Comparison of ENCODE assay signal across 8 cellular contexts in the genomic region with DNA sequence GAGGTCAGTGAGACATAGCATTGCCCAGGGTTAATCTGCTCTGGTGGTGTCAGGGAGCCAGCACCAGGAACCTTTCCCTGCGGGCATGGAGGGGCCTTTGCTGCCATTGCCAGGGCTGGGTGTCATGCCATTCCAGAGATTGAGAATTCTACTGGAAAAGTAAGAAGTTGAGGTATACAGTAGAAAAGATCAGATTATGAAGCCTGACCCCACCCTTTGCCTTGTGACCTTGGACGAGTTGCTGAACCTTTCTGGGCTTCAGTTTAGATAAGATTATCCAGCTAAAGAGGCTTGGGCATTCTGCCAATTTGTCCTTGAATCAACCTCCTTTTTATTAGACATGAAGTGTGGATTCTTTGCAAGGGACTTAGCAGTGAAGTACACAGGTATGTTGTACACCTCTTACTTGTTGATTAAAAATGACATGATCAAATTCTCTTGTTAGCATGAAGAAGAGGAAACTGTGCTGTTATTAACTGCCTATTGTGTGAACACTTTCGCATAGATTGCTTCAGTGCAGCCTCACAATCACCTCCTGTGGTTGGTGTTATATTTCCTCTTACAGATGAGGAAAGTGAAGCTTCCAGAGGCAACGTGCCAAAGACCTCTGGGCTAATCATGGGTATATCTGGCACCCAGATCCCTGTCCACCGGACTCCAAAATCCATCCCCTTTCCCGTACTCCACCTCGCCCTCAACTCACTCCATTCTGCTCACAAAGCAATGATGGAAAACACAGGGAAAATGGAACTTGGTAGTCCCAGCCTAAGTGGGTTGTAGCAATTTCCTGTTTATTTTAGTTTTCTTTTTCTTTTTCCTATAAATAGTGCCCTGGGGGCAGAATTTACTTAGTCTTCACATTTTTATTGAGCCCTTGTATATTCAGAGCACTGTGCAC.
DNase-seq lines count a peak whose midpoint lies in the region; ATAC-seq, FAIRE-seq and TF ChIP-seq lines count a peak whose summit lies in the region.
"Had no signal": no experiment of that assay in that cellular context is flagged by ENCODE, and none has a peak within 500 bp of the region (broad histone marks: within the 10 kb centered on the region; RNA-seq: fewer than 3 reads in every experiment).

No MANE protein-coding gene starts in this region.

- H3K4me1 ChIP-seq in neutrophil (ENCODE audit: control insufficient read depth in 1 of 2, insufficient read depth in 1 of 2, low read depth in 1 of 2, low read length in 1 of 2): peaks cover 32 to 34% of the 10 kb centered on the region in 2 experiments

- FAIRE-seq in GM12891 (lab: Jason Lieb, UNC): peak; percentile 77

- H3K36me3 ChIP-seq in neutrophil: no peaks in the 10 kb centered on the region

- no peaks in the 10 kb centered on the region for H3K9me3 ChIP-seq in neutrophil

- peaks cover 11% of the 10 kb centered on the region for H3K4me1 Mint-ChIP-seq in endothelial cell (ENCODE audit: unreplicated experiment)

- H3K4me3 ChIP-seq in astrocyte of the cerebellum (ENCODE audit: low read depth, low read length): no peak overlapping the region
- H3K4me3 ChIP-seq in neutrophil (ENCODE audit: low read depth in 1 of 2, low read length in 1 of 2): peak overlapping the region; percentile 37 to 51

- peak overlapping the region; percentile 76 for H3K27ac ChIP-seq in neutrophil

- ATAC-seq in GM18511 (IDR thresholded peaks at IDR 0.05; ENCODE audit: unreplicated experiment): no peak

- DNase-seq in GM12891 (ENCODE audit: insufficient read length, low spot score) (no peak), NCI-H146 (lab: John Stamatoyannopoulos, UW) (peak; percentile 86), astrocyte of the cerebellum (ENCODE audit: low read depth) (peak; percentile 16), endothelial cell (ENCODE audit: low spot score) (no peak), OCI-M2 (lab: John Stamatoyannopoulos, UW; ENCODE audit: unreplicated experiment) (no peak)

- peaks cover 27% of the 10 kb centered on the region for H3K27me3 ChIP-seq in neutrophil

- H3K36me3 Mint-ChIP-seq in endothelial cell (ENCODE audit: low read depth, unreplicated experiment): peaks cover 4% of the 10 kb centered on the region

- no peaks in the 10 kb centered on the region for H3K27me3 Mint-ChIP-seq in endothelial cell (ENCODE audit: unreplicated experiment)
- H3K27me3 Mint-ChIP-seq: activated naive CD8-positive, alpha-beta T cell had no signal

- TF ChIP-seq CTCF in astrocyte of the cerebellum (IDR thresholded peaks at IDR 0.05; ENCODE audit: low read depth, low read length, missing control alignments) (no peak), neutrophil (IDR thresholded peaks at IDR 0.05) (no peak), endothelial cell (IDR thresholded peaks at IDR 0.05; ENCODE audit: unreplicated experiment) (no peak)

- H3K27ac Mint-ChIP-seq in endothelial cell (ENCODE audit: unreplicated experiment): no peak overlapping the region
- H3K27ac Mint-ChIP-seq: activated naive CD8-positive, alpha-beta T cell had no signal

- no peaks in the 10 kb centered on the region for H3K9me3 Mint-ChIP-seq in endothelial cell (ENCODE audit: unreplicated experiment)

- no peak overlapping the region for H3K4me3 Mint-ChIP-seq in endothelial cell (ENCODE audit: unreplicated experiment)
- H3K4me3 Mint-ChIP-seq: activated naive CD8-positive, alpha-beta T cell had no signal

- TF ChIP-seq POLR2A in GM12891 (IDR thresholded peaks at IDR 0.05; ENCODE audit: low read depth, low read length): no peak

- in situ Hi-C loops in astrocyte of the cerebellum (cut with HindIII; ENCODE audit: low sequenced_read_pairs): no loop called here

TF ChIP-seq in GM12891, 5 proteins besides CTCF, POLR2A, EP300 and RAD21:
- TF ChIP-seq POU2F2 (IDR thresholded peaks at IDR 0.05; ENCODE audit: low read depth, low read length) (no peak), POLR2AphosphoS5 (IDR thresholded peaks at IDR 0.05; ENCODE audit: low read depth, low read length) (no peak), TAF1 (IDR thresholded peaks at IDR 0.05; ENCODE audit: low read depth, low read length) (no peak), PAX5 (IDR thresholded peaks at IDR 0.05; ENCODE audit: insufficient read depth, low read length, severe bottlenecking) (no peak)

Comparison
In these comparisons a context has a peak if more than half of its experiments do, and no peak if none do; other contexts are left out.
1. DNase-seq: peak in NCI-H146 (single experiment) and astrocyte of the cerebellum (single experiment); none in GM12891 (single experiment), endothelial cell (single experiment) and OCI-M2 (single experiment).